17 cellular contexts compared by ENCODE assay signal in the genomic region with DNA sequence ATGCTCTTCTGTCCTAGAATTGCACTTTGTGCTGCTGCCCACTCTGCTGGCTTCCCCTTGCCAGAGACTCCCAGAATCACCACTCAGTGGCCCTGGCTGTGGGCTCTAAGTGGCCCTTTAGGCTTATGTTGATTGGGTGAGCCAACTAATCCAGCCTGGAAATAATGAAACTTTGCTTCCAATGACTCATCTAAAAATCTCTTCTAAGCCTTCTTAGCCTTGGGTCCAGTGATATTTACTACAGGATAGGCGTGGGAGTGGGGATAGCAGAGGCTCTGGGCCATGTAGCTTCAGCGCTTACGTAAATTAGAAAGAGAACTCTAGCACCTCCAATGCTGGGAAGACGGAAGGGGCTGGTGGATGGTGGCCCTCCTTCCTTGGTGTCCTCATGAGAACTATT.
DNase-seq lines count a peak whose midpoint lies in the region; ATAC-seq and TF ChIP-seq lines count a peak whose summit lies in the region.
"Had no signal": no experiment of that assay in that cellular context is flagged by ENCODE, and none has a peak within 500 bp of the region (broad histone marks: within the 10 kb centered on the region; RNA-seq: fewer than 3 reads in every experiment).

No MANE protein-coding gene starts in this region.

- H3K4me1 ChIP-seq in GM23338 (ENCODE audit: insufficient read depth) = no peaks in the 10 kb centered on the region

- H3K79me2 ChIP-seq in GM23338 (replicated peaks; ENCODE audit: insufficient read depth) = no peaks in the 10 kb centered on the region

- 0 out of 2 replicates have a peak, but pooled peaks cover 5% of the 10 kb centered on the region for H3K9me2 ChIP-seq in GM23338 (ENCODE audit: insufficient read depth)

- H3K27ac ChIP-seq in GM23338 (ENCODE audit: low read depth) (no peak overlapping the region), WERI-Rb-1 (no peak overlapping the region), temporal lobe (ENCODE audit: low read depth, low read length) (peak overlapping the region; percentile 22)
- H3K27ac ChIP-seq: C4-2B had no signal

- H3K4me2 ChIP-seq in GM23338 = no peak overlapping the region

- H3F3A ChIP-seq in GM23338 (replicated peaks; ENCODE audit: low read depth) = no peaks in the 10 kb centered on the region

- no peak overlapping the region for H3K4me3 Mint-ChIP-seq in GM23338
- H3K4me3 Mint-ChIP-seq: CD4-positive, alpha-beta T cell had no signal

- no peaks in the 10 kb centered on the region for H3K36me3 Mint-ChIP-seq in GM23338 (ENCODE audit: low read depth)

- H3K4me3 ChIP-seq in GM23338 (no peak overlapping the region), WERI-Rb-1 (ENCODE audit: low read depth, low read length) (no peak overlapping the region), fibroblast of mammary gland (ENCODE audit: control insufficient read depth, low read depth, low read length) (no peak overlapping the region)
- H3K4me3 ChIP-seq: K562 had no signal

- no peaks in the 10 kb centered on the region for H3K27me3 Mint-ChIP-seq in GM23338 (ENCODE audit: insufficient read depth, low read depth, poor library complexity)

- H4K20me1 ChIP-seq in GM23338 (replicated peaks; ENCODE audit: insufficient read depth) = no peaks in the 10 kb centered on the region

- H3K36me3 ChIP-seq in GM23338 (ENCODE audit: insufficient read depth) (no peaks in the 10 kb centered on the region), WERI-Rb-1 (no peaks in the 10 kb centered on the region)
- H3K36me3 ChIP-seq: BE2C had no signal

- H3K27me3 ChIP-seq in GM23338 (ENCODE audit: insufficient read depth) (no peaks in the 10 kb centered on the region), WERI-Rb-1 (ENCODE audit: insufficient read depth, low read depth, severe bottlenecking) (no peaks in the 10 kb centered on the region)
- H3K27me3 ChIP-seq: BE2C had no signal

- H3K4me1 Mint-ChIP-seq in GM23338 = no peaks in the 10 kb centered on the region

- 0 out of 2 replicates have a peak overlapping the region, but pooled peaks have one; percentile 28 for H2AFZ ChIP-seq in GM23338

- DNase-seq in GM23338 (ENCODE audit: low spot score) = no peak
- DNase-seq in WERI-Rb-1 = peak; percentile 19
- DNase-seq in fibroblast of mammary gland (ENCODE audit: low read depth) = peak; percentile 62
- DNase-seq in COLO829 (ENCODE audit: low spot score) = no peak
- no peak for DNase-seq in NCI-H748 (lab: John Stamatoyannopoulos, UW; ENCODE audit: unreplicated experiment)
- DNase-seq in NCI-H1417 (lab: John Stamatoyannopoulos, UW) = no peak
- DNase-seq: ACHN; BE2C; CD4-positive, alpha-beta T cell; DMS153; DMS79; GF-D8; HCEC 1CT; IMR-90 had no signal

- H3K9me3 ChIP-seq in WERI-Rb-1 (ENCODE audit: severe bottlenecking) = no peaks in the 10 kb centered on the region

- ATAC-seq in GM23338 = no peak
- ATAC-seq: K562 had no signal

- H3K27ac Mint-ChIP-seq in GM23338 = no peak overlapping the region
- H3K27ac Mint-ChIP-seq: CD4-positive, alpha-beta T cell had no signal

- no peak for TF ChIP-seq CTCF in GM23338 (conservative IDR thresholded peaks at IDR 0.05; ENCODE audit: low read depth in 2 of 2)
- no peak for TF ChIP-seq CTCF in WERI-Rb-1 (IDR thresholded peaks at IDR 0.05; ENCODE audit: low read depth, low read length)
- no peak for TF ChIP-seq CTCF in fibroblast of mammary gland (conservative IDR thresholded peaks at IDR 0.05; ENCODE audit: control insufficient read depth, insufficient read depth, low read depth, low read length)

- H3K9me3 Mint-ChIP-seq in GM23338 = no peaks in the 10 kb centered on the region
- H3K9me3 Mint-ChIP-seq: CD4-positive, alpha-beta T cell had no signal

TF ChIP-seq in GM23338, 12 proteins besides CTCF, POLR2A, EP300 and RAD21 (continues in another document):
- TF ChIP-seq REST (IDR thresholded peaks at IDR 0.05; ENCODE audit: unreplicated experiment) (no peak), NANOG (IDR thresholded peaks at IDR 0.05; ENCODE audit: borderline replicate concordance) (no peak), EZH2 (IDR thresholded peaks at IDR 0.05; ENCODE audit: low read depth, unreplicated experiment) (no peak), STAT1 (IDR thresholded peaks at IDR 0.05; ENCODE audit: unreplicated experiment) (no peak), CREB1 (CRISPR knock-in tag; IDR thresholded peaks at IDR 0.05; ENCODE audit: low read depth) (no peak), ZNF114 (CRISPR knock-in tag; IDR thresholded peaks at IDR 0.05) (no peak), POLR2AphosphoS5 (IDR thresholded peaks at IDR 0.05; ENCODE audit: low read depth) (no peak)
- TF ChIP-seq, protein P1, sequence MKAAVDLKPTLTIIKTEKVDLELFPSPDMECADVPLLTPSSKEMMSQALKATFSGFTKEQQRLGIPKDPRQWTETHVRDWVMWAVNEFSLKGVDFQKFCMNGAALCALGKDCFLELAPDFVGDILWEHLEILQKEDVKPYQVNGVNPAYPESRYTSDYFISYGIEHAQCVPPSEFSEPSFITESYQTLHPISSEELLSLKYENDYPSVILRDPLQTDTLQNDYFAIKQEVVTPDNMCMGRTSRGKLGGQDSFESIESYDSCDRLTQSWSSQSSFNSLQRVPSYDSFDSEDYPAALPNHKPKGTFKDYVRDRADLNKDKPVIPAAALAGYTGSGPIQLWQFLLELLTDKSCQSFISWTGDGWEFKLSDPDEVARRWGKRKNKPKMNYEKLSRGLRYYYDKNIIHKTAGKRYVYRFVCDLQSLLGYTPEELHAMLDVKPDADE (IDR thresholded peaks at IDR 0.05) = no peak

Comparison
In these comparisons a context has a peak if more than half of its experiments do, and no peak if none do; other contexts are left out.
1. DNase-seq: peak in WERI-Rb-1 (single experiment) and fibroblast of mammary gland (single experiment); none in GM23338 (single experiment), COLO829 (single experiment), NCI-H748 (single experiment) and NCI-H1417 (0 of 3).